ENCODE assay signal across 10 cellular contexts in the genomic region with DNA sequence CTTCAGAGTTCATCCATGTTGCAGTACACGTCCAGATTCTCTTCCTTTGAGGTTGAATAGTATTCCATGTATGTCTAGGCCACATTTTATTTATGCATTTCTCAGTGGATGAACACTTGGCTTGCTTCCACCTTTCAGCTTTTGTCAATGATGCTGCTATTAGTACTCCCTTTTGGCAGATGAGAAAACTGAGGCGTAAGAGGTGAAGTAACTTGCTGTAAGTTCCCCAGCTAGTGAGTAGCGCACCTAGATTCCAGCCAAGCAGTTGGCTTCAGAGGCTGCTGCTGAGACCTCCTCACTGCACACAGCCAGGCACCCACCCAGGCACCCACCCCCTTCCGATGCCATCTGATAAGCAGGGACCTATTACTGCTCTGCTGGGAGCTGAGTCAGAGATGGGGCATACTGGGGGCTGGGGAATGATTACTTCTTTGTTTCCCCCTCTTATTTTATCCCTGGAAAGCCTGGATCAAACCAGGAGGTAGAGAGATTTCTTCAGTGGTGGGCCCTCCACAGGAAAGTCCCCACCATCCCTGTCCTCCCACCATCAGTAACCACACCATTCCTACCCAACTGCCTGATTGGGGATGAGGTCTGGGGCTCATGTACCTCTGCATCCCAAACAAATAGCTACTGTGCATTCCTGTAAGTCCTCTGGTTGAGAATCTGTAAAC.
DNase-seq lines count a peak whose midpoint lies in the region; ATAC-seq and TF ChIP-seq lines count a peak whose summit lies in the region.
"Had no signal": no experiment of that assay in that cellular context is flagged by ENCODE, and none has a peak within 500 bp of the region (broad histone marks: within the 10 kb centered on the region; RNA-seq: fewer than 3 reads in every experiment).

No MANE protein-coding gene starts in this region.

- H3K9ac ChIP-seq in KMS-11: no peak overlapping the region

- H4K20me1 ChIP-seq in KMS-11 (ENCODE audit: insufficient read depth) (no peaks in the 10 kb centered on the region), osteoblast (ENCODE audit: insufficient read depth, low read length) (no peaks in the 10 kb centered on the region)

- no peaks in the 10 kb centered on the region for H3K27me3 ChIP-seq in CD8-positive, alpha-beta memory T cell (ENCODE audit: insufficient read depth, low read length, poor library complexity, severe bottlenecking)
- H3K27me3 ChIP-seq in KMS-11 (ENCODE audit: insufficient read depth, low read depth) (no peaks in the 10 kb centered on the region), osteoblast (ENCODE audit: insufficient read depth, low read length) (no peaks in the 10 kb centered on the region)

- CTCF ChIA-PET in CD8-positive, alpha-beta memory T cell (lab: Charles Lee): interaction anchor here (0.7 to 9.8 kb wide), 8 partner anchors 11 to 713 kb away, joined by 3 to 133 read pairs (median 3); no protein-coding TSS in a partner anchor

- TF ChIP-seq CTCF in KMS-11 (conservative IDR thresholded peaks at IDR 0.05; ENCODE audit: low read depth, low read length) (no peak), osteoblast (IDR thresholded peaks at IDR 0.05; ENCODE audit: extremely low read depth, low read depth, low read length) (no peak)

- no peak for DNase-seq in CD8-positive, alpha-beta memory T cell
- DNase-seq in amniotic epithelial cell (ENCODE audit: low read depth): peak; percentile 74
- no peak for DNase-seq in osteoblast (ENCODE audit: insufficient read length, low spot score, missing footprints)
- DNase-seq in GM03348 (ENCODE audit: low spot score): no peak
- DNase-seq: DMS153; effector memory CD4-positive, alpha-beta T cell; NCI-H2081 had no signal

- no peak overlapping the region for H3K27ac ChIP-seq in CD8-positive, alpha-beta memory T cell (ENCODE audit: low read depth, low read length)
- H3K27ac ChIP-seq in KMS-11 (no peak overlapping the region), osteoblast (ENCODE audit: low read depth, low read length) (peak overlapping the region; percentile 94)

- no peaks in the 10 kb centered on the region for H3K79me2 ChIP-seq in KMS-11 (ENCODE audit: insufficient read depth, low read depth)
- peaks cover 5% of the 10 kb centered on the region for H3K79me2 ChIP-seq in osteoblast (ENCODE audit: insufficient read depth, low read length)

- peak overlapping the region; percentile 86 to 98 (median 95) for H3K27ac Mint-ChIP-seq in CD8-positive, alpha-beta memory T cell

- ATAC-seq in HG03432 (IDR thresholded peaks at IDR 0.05; ENCODE audit: unreplicated experiment) (no peak), HG03025 (IDR thresholded peaks at IDR 0.05; ENCODE audit: low FRiP score, unreplicated experiment) (no peak)

- H3K4me1 ChIP-seq in CD8-positive, alpha-beta memory T cell (ENCODE audit: insufficient read depth, low read length): peaks cover 18% of the 10 kb centered on the region
- H3K4me1 ChIP-seq in KMS-11 (ENCODE audit: low read depth, poor library complexity, severe bottlenecking): peaks cover 11% of the 10 kb centered on the region
- peaks cover 48% of the 10 kb centered on the region for H3K4me1 ChIP-seq in osteoblast (ENCODE audit: insufficient read depth, low read length)

- H3K27me3 Mint-ChIP-seq in CD8-positive, alpha-beta memory T cell: peaks cover 0 to 1% of the 10 kb centered on the region in 2 donors

- H3K4me3 ChIP-seq in CD8-positive, alpha-beta memory T cell (ENCODE audit: low read length): no peak overlapping the region
- H3K4me3 ChIP-seq in KMS-11 (IDR thresholded peaks at IDR 0.05; ENCODE audit: insufficient read depth, low read depth, low read length) (no peak overlapping the region), osteoblast (ENCODE audit: insufficient read depth, low read length) (no peak overlapping the region)

- POLR2A ChIA-PET in CD8-positive, alpha-beta memory T cell (lab: Charles Lee): interaction anchor here (1.0 kb wide), 1 partner anchor 262 kb away, joined by 4 read pairs; no protein-coding TSS in a partner anchor

- H3K36me3 Mint-ChIP-seq in CD8-positive, alpha-beta memory T cell: no peaks in the 10 kb centered on the region

- H3K4me3 Mint-ChIP-seq in CD8-positive, alpha-beta memory T cell: peak overlapping the region in 4 of 7 donors; percentile 40 to 61 (median 43)

- no peaks in the 10 kb centered on the region for H3K36me3 ChIP-seq in CD8-positive, alpha-beta memory T cell (ENCODE audit: insufficient read depth, low read length)
- H3K36me3 ChIP-seq in KMS-11 (ENCODE audit: insufficient read depth) (no peaks in the 10 kb centered on the region), osteoblast (ENCODE audit: insufficient read depth, low read length) (no peaks in the 10 kb centered on the region)

- H3K4me1 Mint-ChIP-seq in CD8-positive, alpha-beta memory T cell: peaks cover 19 to 34% (median 25%) of the 10 kb centered on the region in 3 donors

- H3K4me2 ChIP-seq in KMS-11 (peak overlapping the region; percentile 17; the same call in 1 of the 2 replicates), osteoblast (ENCODE audit: insufficient read depth, low read length) (peak overlapping the region; percentile 58)

- H2AFZ ChIP-seq in KMS-11 (ENCODE audit: low read depth): no peak overlapping the region
- H2AFZ ChIP-seq in osteoblast (ENCODE audit: low read length): peak overlapping the region; percentile 36

- no peaks in the 10 kb centered on the region for H3K9me3 Mint-ChIP-seq in CD8-positive, alpha-beta memory T cell

- no peaks in the 10 kb centered on the region for H3K9me3 ChIP-seq in CD8-positive, alpha-beta memory T cell (ENCODE audit: low read length)
- no peaks in the 10 kb centered on the region for H3K9me3 ChIP-seq in osteoblast (ENCODE audit: low read depth, low read length)
